ENCODE assay signal across 1 cellular context in genomic region chr14:100285021-100285912, GRCh38.
TF ChIP-seq lines count a peak whose summit lies in the region.

No MANE protein-coding gene starts in this region.

TF ChIP-seq in HEK293, 187 proteins besides CTCF, POLR2A, EP300 and RAD21 (continued from another document and continues in another):
- TF ChIP-seq ZNF449 (tag by site-specific recombination; IDR thresholded peaks at IDR 0.05) (0 out of 2 replicates have a peak, but pooled peaks have one; percentile 14), ZNF221 (tag by site-specific recombination; IDR thresholded peaks at IDR 0.05; ENCODE audit: borderline replicate concordance) (no peak), ZNF645 (tag by site-specific recombination; IDR thresholded peaks at IDR 0.05) (no peak), PRDM2 (tag by site-specific recombination; IDR thresholded peaks at IDR 0.05; ENCODE audit: borderline replicate concordance) (no peak), ZNF416 (tag by site-specific recombination; IDR thresholded peaks at IDR 0.05) (no peak), BCL11A (tag by site-specific recombination; IDR thresholded peaks at IDR 0.05; ENCODE audit: low read depth) (peak; percentile 17; the same call in 1 of the 2 replicates), SP3 (tag by site-specific recombination; IDR thresholded peaks at IDR 0.05) (peak; percentile 86), ZNF529 (tag by site-specific recombination; IDR thresholded peaks at IDR 0.05; ENCODE audit: insufficient replicate concordance) (no peak), ZBTB48 (tag by site-specific recombination; IDR thresholded peaks at IDR 0.05) (peak; percentile 65; the same call in 1 of the 2 replicates), SCRT2 (tag by site-specific recombination; IDR thresholded peaks at IDR 0.05) (no peak), GLI4 (tag by site-specific recombination; IDR thresholded peaks at IDR 0.05) (no peak), ZNF548 (tag by site-specific recombination; IDR thresholded peaks at IDR 0.05) (no peak), ZBTB8A (tag by site-specific recombination; IDR thresholded peaks at IDR 0.05) (peak; percentile 91), ZNF837 (tag by site-specific recombination; IDR thresholded peaks at IDR 0.05) (no peak), ZNF76 (tag by site-specific recombination; IDR thresholded peaks at IDR 0.05; ENCODE audit: borderline replicate concordance, low read depth) (peak; percentile 71; the same call in 1 of the 2 replicates), PATZ1 (tag by site-specific recombination; IDR thresholded peaks at IDR 0.05) (peak; percentile 97), ZNF692 (tag by site-specific recombination; IDR thresholded peaks at IDR 0.05) (peak; percentile 88), ZBTB26 (tag by site-specific recombination; optimal IDR thresholded peaks at IDR 0.05) (peak; percentile 81), ZSCAN4 (tag by site-specific recombination; IDR thresholded peaks at IDR 0.05) (no peak), ZNF292 (tag by site-specific recombination; IDR thresholded peaks at IDR 0.05; ENCODE audit: borderline replicate concordance, low read depth) (no peak), ZNF112 (tag by site-specific recombination; IDR thresholded peaks at IDR 0.05) (no peak), OVOL3 (tag by site-specific recombination; IDR thresholded peaks at IDR 0.05) (no peak), ZNF239 (tag by site-specific recombination; IDR thresholded peaks at IDR 0.05) (peak; percentile 25; the same call in 1 of the 2 replicates), ZNF2 (tag by site-specific recombination; IDR thresholded peaks at IDR 0.05) (peak; percentile 69), ZNF544 (tag by site-specific recombination; IDR thresholded peaks at IDR 0.05) (no peak), MEIS1 (CRISPR knock-in tag; IDR thresholded peaks at IDR 0.05; ENCODE audit: borderline replicate concordance) (no peak), KLF7 (tag by site-specific recombination; IDR thresholded peaks at IDR 0.05; ENCODE audit: borderline replicate concordance) (peak; percentile 85; the same call in 1 of the 2 replicates), RBAK (tag by site-specific recombination; IDR thresholded peaks at IDR 0.05) (no peak), ZNF302 (tag by site-specific recombination; IDR thresholded peaks at IDR 0.05; ENCODE audit: low read depth) (no peak), ZSCAN23 (tag by site-specific recombination; IDR thresholded peaks at IDR 0.05) (peak; percentile 74; the same call in 1 of the 2 replicates), ZEB2 (tag by site-specific recombination; IDR thresholded peaks at IDR 0.05) (peak; percentile 71), GLIS2 (tag by site-specific recombination; IDR thresholded peaks at IDR 0.05) (peak; percentile 95), ZNF311 (tag by site-specific recombination; IDR thresholded peaks at IDR 0.05; ENCODE audit: borderline replicate concordance) (no peak), ZNF658 (tag by site-specific recombination; IDR thresholded peaks at IDR 0.05) (no peak), ZNF10 (tag by site-specific recombination; IDR thresholded peaks at IDR 0.05) (no peak), ZNF707 (tag by site-specific recombination; IDR thresholded peaks at IDR 0.05) (no peak), KLF16 (tag by site-specific recombination; IDR thresholded peaks at IDR 0.05) (peak; percentile 86), ZNF404 (tag by site-specific recombination; IDR thresholded peaks at IDR 0.05) (no peak), ZNF169 (tag by site-specific recombination; IDR thresholded peaks at IDR 0.05) (no peak), ZNF561 (tag by site-specific recombination; IDR thresholded peaks at IDR 0.05; ENCODE audit: borderline replicate concordance) (peak; percentile 83; the same call in 1 of the 2 replicates), ZNF830 (tag by site-specific recombination; IDR thresholded peaks at IDR 0.05; ENCODE audit: low read depth) (no peak), ZNF362 (tag by site-specific recombination; IDR thresholded peaks at IDR 0.05) (no peak), ZNF660 (tag by site-specific recombination; IDR thresholded peaks at IDR 0.05) (peak; percentile 85), ZFHX2 (tag by site-specific recombination; conservative IDR thresholded peaks at IDR 0.05) (peak; percentile 24)
- TF ChIP-seq, protein P1, sequence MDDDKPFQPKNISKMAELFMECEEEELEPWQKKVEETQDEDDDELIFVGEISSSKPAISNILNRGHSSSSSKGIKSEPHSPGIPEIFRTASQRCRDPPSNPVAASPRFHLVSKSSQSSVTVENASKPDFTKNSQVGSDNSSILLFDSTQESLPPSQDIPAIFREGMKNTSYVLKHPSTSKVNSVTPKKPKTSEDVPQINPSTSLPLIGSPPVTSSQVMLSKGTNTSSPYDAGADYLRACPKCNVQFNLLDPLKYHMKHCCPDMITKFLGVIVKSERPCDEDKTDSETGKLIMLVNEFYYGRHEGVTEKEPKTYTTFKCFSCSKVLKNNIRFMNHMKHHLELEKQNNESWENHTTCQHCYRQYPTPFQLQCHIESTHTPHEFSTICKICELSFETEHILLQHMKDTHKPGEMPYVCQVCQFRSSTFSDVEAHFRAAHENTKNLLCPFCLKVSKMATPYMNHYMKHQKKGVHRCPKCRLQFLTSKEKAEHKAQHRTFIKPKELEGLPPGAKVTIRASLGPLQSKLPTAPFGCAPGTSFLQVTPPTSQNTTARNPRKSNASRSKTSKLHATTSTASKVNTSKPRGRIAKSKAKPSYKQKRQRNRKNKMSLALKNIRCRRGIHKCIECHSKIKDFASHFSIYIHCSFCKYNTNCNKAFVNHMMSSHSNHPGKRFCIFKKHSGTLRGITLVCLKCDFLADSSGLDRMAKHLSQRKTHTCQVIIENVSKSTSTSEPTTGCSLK (tag by site-specific recombination; IDR thresholded peaks at IDR 0.05), result no peak
